Comparison of ENCODE assay signal across 17 cellular contexts in the genomic region with DNA sequence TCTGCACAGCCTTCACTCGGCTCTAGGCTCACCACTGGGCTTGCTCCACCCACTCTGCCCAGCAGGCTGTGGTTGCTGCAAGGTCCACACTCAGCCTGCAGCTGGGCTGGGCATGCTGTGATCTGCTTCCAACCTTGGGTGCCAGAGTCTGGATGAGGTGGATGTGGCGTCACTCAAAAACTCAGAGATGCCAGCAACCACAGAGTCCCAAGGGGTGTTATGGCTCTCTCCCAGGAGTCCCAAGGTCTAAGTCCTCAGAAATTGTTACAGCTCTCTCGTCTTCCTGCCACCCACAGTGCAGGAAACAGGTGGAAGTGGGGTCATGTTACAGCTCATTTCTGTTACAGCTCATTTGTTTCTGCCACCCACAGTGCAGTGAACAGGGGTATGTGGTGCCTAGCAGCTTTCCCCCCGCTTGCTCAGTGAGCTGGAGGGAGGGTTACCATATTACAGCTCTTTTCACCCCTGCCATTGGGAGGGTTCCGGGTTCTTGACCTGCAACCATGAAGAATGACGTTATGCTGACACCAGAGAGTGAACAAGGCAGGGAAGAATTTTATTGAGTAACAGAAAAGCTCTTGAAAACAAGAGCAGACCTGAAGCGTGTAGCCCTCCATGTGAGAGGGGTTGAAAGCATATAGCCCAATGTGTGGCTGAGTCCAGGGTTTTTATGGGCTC.
DNase-seq lines count a peak whose midpoint lies in the region; ATAC-seq and TF ChIP-seq lines count a peak whose summit lies in the region.
"Had no signal": no experiment of that assay in that cellular context is flagged by ENCODE, and none has a peak within 500 bp of the region (broad histone marks: within the 10 kb centered on the region; RNA-seq: fewer than 3 reads in every experiment).

No MANE protein-coding gene starts in this region.

- no peak overlapping the region for H3K4me2 ChIP-seq in fibroblast of lung (ENCODE audit: extremely low read depth, insufficient read depth, low read length)

- H3K9me3 ChIP-seq in fibroblast of lung (ENCODE audit: control insufficient read depth, insufficient read depth, low read depth, low read length): no peaks in the 10 kb centered on the region
- no peaks in the 10 kb centered on the region for H3K9me3 ChIP-seq in aorta (ENCODE audit: control insufficient read depth, low read length)
- H3K9me3 ChIP-seq: right atrium auricular region had no signal

- H3K4me1 Mint-ChIP-seq in stimulated activated naive CD8-positive, alpha-beta T cell treated with anti-CD3 and anti-CD28 coated beads, Interleukin-15, amount 100 ng/mL, for 72 hours: no peaks in the 10 kb centered on the region
- H3K4me1 Mint-ChIP-seq: activated CD4-positive, alpha-beta memory T cell treated with anti-CD3 and anti-CD28 coated beads, Interleukin-2, amount 10 ng/mL, durations not matched to agents 7 days and 5 days; immature natural killer cell had no signal

- intact Hi-C loops in aorta (cut with DNase I): no loop called here

- no peaks in the 10 kb centered on the region for H3K79me2 ChIP-seq in fibroblast of lung (ENCODE audit: control insufficient read depth, insufficient read depth, low read length)

- CTCF ChIA-PET in RWPE1 (lab: Yijun Ruan, JAX): no interaction called here

- H2AFZ ChIP-seq in fibroblast of lung (ENCODE audit: low read length): no peak overlapping the region

- H3K27me3 ChIP-seq in fibroblast of lung (ENCODE audit: control insufficient read depth, insufficient read depth, low read length) (no peaks in the 10 kb centered on the region), aorta (ENCODE audit: control insufficient read depth in 1 of 2, insufficient read depth in 2 of 2, low read length in 1 of 2) (no peaks in the 10 kb centered on the region)
- H3K27me3 ChIP-seq: right atrium auricular region had no signal

- H4K20me1 ChIP-seq in fibroblast of lung (ENCODE audit: control insufficient read depth, extremely low read depth, insufficient read depth, low read length): no peaks in the 10 kb centered on the region

- H3K9me3 Mint-ChIP-seq in stimulated activated naive CD8-positive, alpha-beta T cell treated with anti-CD3 and anti-CD28 coated beads, Interleukin-15, amount 100 ng/mL, for 72 hours: peaks cover 5 to 6% of the 10 kb centered on the region in 2 donors

- ATAC-seq in stimulated activated naive CD8-positive, alpha-beta T cell treated with anti-CD3 and anti-CD28 coated beads, Interleukin-15, Interleukin-2, amounts not matched to agents 100 U/mL and 50 U/mL, for 24 hours: peak; percentile 23
- no peak for ATAC-seq in stimulated activated naive CD8-positive, alpha-beta T cell treated with anti-CD3 and anti-CD28 coated beads, Interleukin-15, amount 100 ng/mL, for 72 hours
- ATAC-seq in aorta (ENCODE audit: low FRiP score) (peak; percentile 29), GM19035 (IDR thresholded peaks at IDR 0.05; ENCODE audit: unreplicated experiment) (no peak)
- ATAC-seq: Panc1 had no signal

- H3K4me3 ChIP-seq in fibroblast of lung (replicated peaks in 1 of 4; ENCODE audit: control extremely low read depth in 1 of 4, insufficient read depth in 1 of 4, low read depth in 3 of 4, low read length in 4 of 4) (no peak overlapping the region), aorta (ENCODE audit: low read length in 2 of 2) (no peak overlapping the region)
- H3K4me3 ChIP-seq: right atrium auricular region had no signal

- H3K27ac Mint-ChIP-seq in stimulated activated naive CD8-positive, alpha-beta T cell treated with anti-CD3 and anti-CD28 coated beads, Interleukin-15, amount 100 ng/mL, for 72 hours: no peak overlapping the region
- H3K27ac Mint-ChIP-seq: activated CD4-positive, alpha-beta memory T cell treated with anti-CD3 and anti-CD28 coated beads, Interleukin-2, amount 10 ng/mL, durations not matched to agents 7 days and 5 days; immature natural killer cell; stimulated activated naive CD8-positive, alpha-beta T cell treated with anti-CD3 and anti-CD28 coated beads, Interleukin-15, Interleukin-2, amounts not matched to agents 100 ng/mL and 50 ng/mL, for 24 hours had no signal

- H3K4me1 ChIP-seq in fibroblast of lung (ENCODE audit: control insufficient read depth, extremely low read depth, insufficient read depth, low read length) (no peaks in the 10 kb centered on the region), aorta (ENCODE audit: control insufficient read depth in 1 of 2, insufficient read depth in 2 of 2, low read length in 2 of 2) (no peaks in the 10 kb centered on the region)
- H3K4me1 ChIP-seq: right atrium auricular region had no signal

- no peak overlapping the region for H3K27ac ChIP-seq in fibroblast of lung (ENCODE audit: insufficient read depth, low read length)
- H3K27ac ChIP-seq in aorta (ENCODE audit: low read depth in 1 of 2, low read length in 2 of 2): no peak overlapping the region
- H3K27ac ChIP-seq in RWPE1: no peak overlapping the region
- H3K27ac ChIP-seq: right atrium auricular region had no signal

- H3K9ac ChIP-seq in fibroblast of lung (ENCODE audit: insufficient read depth, low read length): no peak overlapping the region

- H3K36me3 ChIP-seq in fibroblast of lung (ENCODE audit: control insufficient read depth, insufficient read depth, low read length) (no peaks in the 10 kb centered on the region), aorta (ENCODE audit: control insufficient read depth in 1 of 2, insufficient read depth in 2 of 2, low read length in 1 of 2) (no peaks in the 10 kb centered on the region)
- H3K36me3 ChIP-seq: right atrium auricular region had no signal

- POLR2A ChIA-PET in RWPE1 (lab: Yijun Ruan, JAX; ENCODE audit: low non-redundant PET): no interaction called here

- H3K4me3 Mint-ChIP-seq in stimulated activated naive CD8-positive, alpha-beta T cell treated with anti-CD3 and anti-CD28 coated beads, Interleukin-15, amount 100 ng/mL, for 72 hours: no peak overlapping the region
- H3K4me3 Mint-ChIP-seq: activated CD4-positive, alpha-beta memory T cell treated with anti-CD3 and anti-CD28 coated beads, Interleukin-2, amount 10 ng/mL, durations not matched to agents 7 days and 5 days; immature natural killer cell; stimulated activated naive CD8-positive, alpha-beta T cell treated with anti-CD3 and anti-CD28 coated beads, Interleukin-15, Interleukin-2, amounts not matched to agents 100 ng/mL and 50 ng/mL, for 24 hours had no signal

- 69 to 74% methylated on average over 7 of the region's 7 CpGs for WGBS in aorta, 2 donors

- no peaks in the 10 kb centered on the region for H3K27me3 Mint-ChIP-seq in stimulated activated naive CD8-positive, alpha-beta T cell treated with anti-CD3 and anti-CD28 coated beads, Interleukin-15, amount 100 ng/mL, for 72 hours
- H3K27me3 Mint-ChIP-seq: activated CD4-positive, alpha-beta memory T cell treated with anti-CD3 and anti-CD28 coated beads, Interleukin-2, amount 10 ng/mL, durations not matched to agents 7 days and 5 days; stimulated activated naive CD8-positive, alpha-beta T cell treated with anti-CD3 and anti-CD28 coated beads, Interleukin-15, Interleukin-2, amounts not matched to agents 100 ng/mL and 50 ng/mL, for 24 hours had no signal

- no peak for TF ChIP-seq CTCF in fibroblast of lung (conservative IDR thresholded peaks at IDR 0.05 in 1 of 2, IDR thresholded peaks at IDR 0.05 in 1 of 2; ENCODE audit: low read depth in 1 of 2, low read length in 2 of 2)
- TF ChIP-seq CTCF in RWPE1 (conservative IDR thresholded peaks at IDR 0.05; ENCODE audit: low read depth): no peak

- no peak for DNase-seq in stimulated activated naive CD8-positive, alpha-beta T cell treated with anti-CD3 and anti-CD28 coated beads, Interleukin-15, Interleukin-2, amounts not matched to agents 100 U/mL and 50 U/mL, for 24 hours
- DNase-seq in stimulated activated naive CD8-positive, alpha-beta T cell treated with anti-CD3 and anti-CD28 coated beads, Interleukin-15, amount 100 ng/mL, for 72 hours: no peak
- DNase-seq in NCI-H69 (lab: John Stamatoyannopoulos, UW): peak; percentile 31
- peak; percentile 1 to 14 for DNase-seq in fibroblast of lung (ENCODE audit: low read depth in 2 of 2)
- no peak for DNase-seq in aorta
- no peak for DNase-seq in cerebellar nuclear complex (lab: John Stamatoyannopoulos, UW)
- no peak for DNase-seq in RWPE1 (ENCODE audit: low spot score)
- DNase-seq: activated CD4-positive, alpha-beta memory T cell treated with anti-CD3 and anti-CD28 coated beads, Interleukin-2, amount 10 ng/mL, durations not matched to agents 7 days and 5 days; activated naive CD4-positive, alpha-beta T cell; central memory CD4-positive, alpha-beta T cell; immature natural killer cell; NCI-H187; T-helper 9 cell had no signal

Comparison
In these comparisons a context has a peak if more than half of its experiments do, and no peak if none do; other contexts are left out.
1. ATAC-seq: peak in stimulated activated naive CD8-positive, alpha-beta T cell treated with anti-CD3 and anti-CD28 coated beads, Interleukin-15, Interleukin-2, amounts not matched to agents 100 U/mL and 50 U/mL, for 24 hours (single experiment) and aorta (single experiment); none in stimulated activated naive CD8-positive, alpha-beta T cell treated with anti-CD3 and anti-CD28 coated beads, Interleukin-15, amount 100 ng/mL, for 72 hours (single experiment) and GM19035 (single experiment).
2. DNase-seq: peak in NCI-H69 (single experiment) and fibroblast of lung (2 of 2); none in stimulated activated naive CD8-positive, alpha-beta T cell treated with anti-CD3 and anti-CD28 coated beads, Interleukin-15, Interleukin-2, amounts not matched to agents 100 U/mL and 50 U/mL, for 24 hours (single experiment), stimulated activated naive CD8-positive, alpha-beta T cell treated with anti-CD3 and anti-CD28 coated beads, Interleukin-15, amount 100 ng/mL, for 72 hours (0 of 2), aorta (0 of 2), cerebellar nuclear complex (0 of 2) and RWPE1 (single experiment).